Comparison of ENCODE assay signal across 8 cellular contexts in the genomic region with DNA sequence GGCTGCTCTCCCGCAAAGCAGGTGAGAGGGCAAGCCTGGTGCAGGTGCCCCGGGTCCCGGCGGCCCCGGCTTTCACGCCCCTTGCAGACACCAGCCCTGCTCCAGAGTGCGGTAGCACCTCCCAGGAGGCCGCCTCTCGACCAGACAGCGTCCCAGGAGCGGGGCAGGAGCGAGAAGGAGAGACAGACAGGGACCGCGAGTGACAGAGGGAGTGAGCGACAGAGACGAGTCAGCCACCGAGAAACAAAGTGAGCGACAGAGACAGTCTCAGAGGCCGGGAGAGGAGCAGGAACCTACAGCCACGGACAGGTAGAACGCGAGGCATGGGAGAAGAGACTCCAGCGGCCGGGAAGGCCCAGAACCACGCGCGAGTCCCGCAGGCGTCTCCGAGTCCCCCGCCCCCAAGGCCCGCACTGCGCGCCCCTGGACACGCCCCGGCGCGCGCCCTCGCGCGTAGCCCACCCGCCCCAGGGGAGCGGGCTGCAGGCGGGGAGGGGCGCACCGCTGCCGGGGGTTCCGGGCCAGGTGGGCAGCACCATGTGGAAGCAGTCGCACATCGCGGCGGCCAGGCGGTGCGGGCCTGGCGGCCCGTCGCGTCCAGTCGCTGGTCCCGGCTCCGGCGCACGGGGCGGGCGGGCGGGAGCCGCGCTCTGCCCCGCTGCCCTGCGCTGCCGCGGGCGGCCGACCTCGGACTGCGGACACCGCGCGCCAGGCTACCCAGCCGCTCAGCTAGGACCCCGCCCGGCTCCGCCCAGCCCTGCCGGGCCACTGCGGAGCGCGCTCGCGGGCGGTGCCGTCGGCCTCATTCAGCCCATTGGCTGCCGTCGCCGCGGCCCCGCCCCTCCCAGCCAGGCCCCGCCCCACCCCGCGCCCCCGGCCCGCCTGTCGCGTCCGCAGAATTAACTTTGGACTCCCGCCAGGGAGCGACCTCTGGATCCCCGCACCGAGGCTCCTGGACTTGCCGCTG. TPM values are rescaled to one million over a fixed set of nuclear protein-coding genes. Genes with fewer than 3 reads are reported as not detected.
DNase-seq lines count a peak whose midpoint lies in the region; ATAC-seq, FAIRE-seq and TF ChIP-seq lines count a peak whose summit lies in the region.

AHNAK2 (minus strand) TSS at position 694 of the 967 bp plus-strand sequence; CDS start at position 557, 137 bp downstream.

- ATAC-seq in GM18868 (IDR thresholded peaks at IDR 0.05; ENCODE audit: unreplicated experiment): no peak

- H3K36me3 Mint-ChIP-seq in activated naive CD8-positive, alpha-beta T cell: no peaks in the 10 kb centered on the region
- no peaks in the 10 kb centered on the region for H3K36me3 Mint-ChIP-seq in glutamatergic neuron (ENCODE audit: unreplicated experiment)

- H3K4me1 Mint-ChIP-seq in activated naive CD8-positive, alpha-beta T cell (ENCODE audit: low read depth): peaks cover 5% of the 10 kb centered on the region
- H3K4me1 Mint-ChIP-seq in glutamatergic neuron (ENCODE audit: low read depth, unreplicated experiment): peaks cover 6% of the 10 kb centered on the region

- peak within 1 kb of the TSS; percentile 84 for H3K4me3 Mint-ChIP-seq in activated naive CD8-positive, alpha-beta T cell
- H3K4me3 Mint-ChIP-seq in glutamatergic neuron (ENCODE audit: unreplicated experiment): peak within 1 kb of the TSS; percentile 97

- H3K9me3 Mint-ChIP-seq in activated naive CD8-positive, alpha-beta T cell (ENCODE audit: low read depth): no peaks in the 10 kb centered on the region
- peaks cover 14% of the 10 kb centered on the region for H3K9me3 Mint-ChIP-seq in glutamatergic neuron (ENCODE audit: unreplicated experiment)

- no peak for TF ChIP-seq CTCF in glutamatergic neuron (IDR thresholded peaks at IDR 0.05; ENCODE audit: partially characterized antibody, unreplicated experiment)

- no peak for FAIRE-seq in urothelium cell line (lab: Jason Lieb, UNC)

- H3K27me3 Mint-ChIP-seq in activated naive CD8-positive, alpha-beta T cell: peaks cover 3% of the 10 kb centered on the region
- H3K27me3 Mint-ChIP-seq in glutamatergic neuron (ENCODE audit: unreplicated experiment): peaks cover 11% of the 10 kb centered on the region

- no peak within 1 kb of the TSS for H3K27ac Mint-ChIP-seq in activated naive CD8-positive, alpha-beta T cell
- no peak within 1 kb of the TSS for H3K27ac Mint-ChIP-seq in glutamatergic neuron (ENCODE audit: unreplicated experiment)

- DNase-seq in Ammon's horn (ENCODE audit: low spot score) (peak; percentile 67), HT-29 (ENCODE audit: low spot score) (peak; percentile 58), RPMI8226 (peak; percentile 62), glutamatergic neuron (peak; percentile 94), occipital lobe (lab: John Stamatoyannopoulos, UW) (no peak), urothelium cell line (ENCODE audit: low spot score) (peak; percentile 64)

RNA-seq across cellular contexts. Expression of gene AHNAK2, which starts in this region (rescaled TPM):
- total RNA-seq in HT-29 (2014; rRNA removed; shearing (Covaris generic)): 1.5 and 1.6 TPM in 2 replicates
- total RNA-seq in glutamatergic neuron (ENCODE audit: unreplicated experiment) (44.8 TPM), occipital lobe (20.6 TPM)
